ENCODE assay signal across 9 cellular contexts in genomic region chr14:65478596-65478995, GRCh38.
DNase-seq lines count a peak whose midpoint lies in the region; ATAC-seq and TF ChIP-seq lines count a peak whose summit lies in the region.
"Had no signal": no experiment of that assay in that cellular context is flagged by ENCODE, and none has a peak within 500 bp of the region (broad histone marks: within the 10 kb centered on the region; RNA-seq: fewer than 3 reads in every experiment).

No MANE protein-coding gene starts in this region.

- H3K4me2 ChIP-seq in GM23338: no peak overlapping the region

- H3K4me1 Mint-ChIP-seq in activated T-cell treated with anti-CD3 and anti-CD28 coated beads, Interleukin-2, amount 50 U/mL, for 24 hours (ENCODE audit: low read depth): peaks cover 86% of the 10 kb centered on the region
- peaks cover 84% of the 10 kb centered on the region for H3K4me1 Mint-ChIP-seq in stimulated activated naive CD8-positive, alpha-beta T cell treated with anti-CD3 and anti-CD28 coated beads, Interleukin-15, Interleukin-2, amounts not matched to agents 100 ng/mL and 50 ng/mL, for 24 hours (ENCODE audit: low read depth)
- H3K4me1 Mint-ChIP-seq in GM23338: peaks cover 60% of the 10 kb centered on the region

- peak overlapping the region; percentile 14 for H3K27ac Mint-ChIP-seq in activated T-cell treated with anti-CD3 and anti-CD28 coated beads, Interleukin-2, amount 50 U/mL, for 24 hours
- H3K27ac Mint-ChIP-seq in stimulated activated naive CD8-positive, alpha-beta T cell treated with anti-CD3 and anti-CD28 coated beads, Interleukin-15, Interleukin-2, amounts not matched to agents 100 ng/mL and 50 ng/mL, for 24 hours: peak overlapping the region; percentile 52
- no peak overlapping the region for H3K27ac Mint-ChIP-seq in GM23338

- TF ChIP-seq CTCF in GM23338 (conservative IDR thresholded peaks at IDR 0.05; ENCODE audit: low read depth in 2 of 2): no peak

- no peak overlapping the region for H3K4me3 ChIP-seq in GM23338

- no peaks in the 10 kb centered on the region for H3K9me2 ChIP-seq in GM23338 (ENCODE audit: insufficient read depth)

- no peak overlapping the region for H3K27ac ChIP-seq in GM23338 (ENCODE audit: low read depth)

- H3K36me3 ChIP-seq in GM23338 (ENCODE audit: insufficient read depth): no peaks in the 10 kb centered on the region

- H3K4me1 ChIP-seq in GM23338 (ENCODE audit: insufficient read depth): peaks cover 39% of the 10 kb centered on the region

- no peaks in the 10 kb centered on the region for H3F3A ChIP-seq in GM23338 (replicated peaks; ENCODE audit: low read depth)

- no peaks in the 10 kb centered on the region for H3K9me3 Mint-ChIP-seq in activated T-cell treated with anti-CD3 and anti-CD28 coated beads, Interleukin-2, amount 50 U/mL, for 24 hours
- H3K9me3 Mint-ChIP-seq in stimulated activated naive CD8-positive, alpha-beta T cell treated with anti-CD3 and anti-CD28 coated beads, Interleukin-15, Interleukin-2, amounts not matched to agents 100 ng/mL and 50 ng/mL, for 24 hours: no peaks in the 10 kb centered on the region
- no peaks in the 10 kb centered on the region for H3K9me3 Mint-ChIP-seq in GM23338
- H3K9me3 Mint-ChIP-seq: CD8-positive, alpha-beta memory T cell had no signal

- H3K4me3 Mint-ChIP-seq in activated T-cell treated with anti-CD3 and anti-CD28 coated beads, Interleukin-2, amount 50 U/mL, for 24 hours: no peak overlapping the region
- no peak overlapping the region for H3K4me3 Mint-ChIP-seq in stimulated activated naive CD8-positive, alpha-beta T cell treated with anti-CD3 and anti-CD28 coated beads, Interleukin-15, Interleukin-2, amounts not matched to agents 100 ng/mL and 50 ng/mL, for 24 hours
- no peak overlapping the region for H3K4me3 Mint-ChIP-seq in GM23338

- H3K79me2 ChIP-seq in GM23338 (replicated peaks; ENCODE audit: insufficient read depth): no peaks in the 10 kb centered on the region

- H2AFZ ChIP-seq in GM23338: no peak overlapping the region

- no peaks in the 10 kb centered on the region for H3K27me3 ChIP-seq in GM23338 (ENCODE audit: insufficient read depth)

- peaks cover 49% of the 10 kb centered on the region for H3K36me3 Mint-ChIP-seq in activated T-cell treated with anti-CD3 and anti-CD28 coated beads, Interleukin-2, amount 50 U/mL, for 24 hours (ENCODE audit: low read depth)
- peaks cover 49% of the 10 kb centered on the region for H3K36me3 Mint-ChIP-seq in stimulated activated naive CD8-positive, alpha-beta T cell treated with anti-CD3 and anti-CD28 coated beads, Interleukin-15, Interleukin-2, amounts not matched to agents 100 ng/mL and 50 ng/mL, for 24 hours (ENCODE audit: low read depth)
- no peaks in the 10 kb centered on the region for H3K36me3 Mint-ChIP-seq in GM23338 (ENCODE audit: low read depth)

- no peaks in the 10 kb centered on the region for H4K20me1 ChIP-seq in GM23338 (replicated peaks; ENCODE audit: insufficient read depth)

- no peaks in the 10 kb centered on the region for H3K27me3 Mint-ChIP-seq in activated T-cell treated with anti-CD3 and anti-CD28 coated beads, Interleukin-2, amount 50 U/mL, for 24 hours
- no peaks in the 10 kb centered on the region for H3K27me3 Mint-ChIP-seq in stimulated activated naive CD8-positive, alpha-beta T cell treated with anti-CD3 and anti-CD28 coated beads, Interleukin-15, Interleukin-2, amounts not matched to agents 100 ng/mL and 50 ng/mL, for 24 hours
- H3K27me3 Mint-ChIP-seq in GM23338 (ENCODE audit: insufficient read depth, low read depth, poor library complexity): peaks cover 2% of the 10 kb centered on the region
- H3K27me3 Mint-ChIP-seq: CD8-positive, alpha-beta memory T cell had no signal

- no peak for ATAC-seq in GM23338

- DNase-seq in activated T-cell treated with anti-CD3 and anti-CD28 coated beads, Interleukin-2, amount 50 U/mL, for 24 hours: no peak
- DNase-seq in activated T-cell treated with anti-CD3 and anti-CD28 coated beads, Interleukin-2, amount 50 U/mL, for 1 hour: no peak
- DNase-seq in NCI-H2196 (lab: John Stamatoyannopoulos, UW; ENCODE audit: unreplicated experiment) (peak; percentile 23), dermis blood vessel endothelial cell (peak; percentile 38), hippocampal formation (lab: John Stamatoyannopoulos, UW) (no peak), GM23338 (ENCODE audit: low spot score) (no peak), SHP77 treated with DMSO at 0.1 percent for 48 hours (lab: John Stamatoyannopoulos, UW) (no peak)

TF ChIP-seq in GM23338, 12 proteins besides CTCF, POLR2A, EP300 and RAD21:
- TF ChIP-seq REST (IDR thresholded peaks at IDR 0.05; ENCODE audit: unreplicated experiment) (no peak), ZNF331 (CRISPR knock-in tag; IDR thresholded peaks at IDR 0.05; ENCODE audit: low read depth) (no peak), EZH2phosphoT487 (IDR thresholded peaks at IDR 0.05; ENCODE audit: unreplicated experiment) (no peak), ETS1 (IDR thresholded peaks at IDR 0.05) (no peak), JUNB (IDR thresholded peaks at IDR 0.05; ENCODE audit: unreplicated experiment) (no peak), POLR2AphosphoS5 (IDR thresholded peaks at IDR 0.05; ENCODE audit: low read depth) (no peak), STAT1 (IDR thresholded peaks at IDR 0.05; ENCODE audit: unreplicated experiment) (no peak), NANOG (IDR thresholded peaks at IDR 0.05; ENCODE audit: borderline replicate concordance) (no peak), CREB1 (CRISPR knock-in tag; IDR thresholded peaks at IDR 0.05; ENCODE audit: low read depth) (no peak)
TF ChIP-seq in GM23338: peak in this region for 0.

Comparison
In these comparisons a context has a peak if more than half of its experiments do, and no peak if none do; other contexts are left out.
1. DNase-seq: peak in NCI-H2196 (single experiment) and dermis blood vessel endothelial cell (single experiment); none in activated T-cell treated with anti-CD3 and anti-CD28 coated beads, Interleukin-2, amount 50 U/mL, for 24 hours (single experiment), activated T-cell treated with anti-CD3 and anti-CD28 coated beads, Interleukin-2, amount 50 U/mL, for 1 hour (single experiment), hippocampal formation (0 of 2), GM23338 (single experiment) and SHP77 treated with DMSO at 0.1 percent for 48 hours (single experiment).